8 cellular contexts compared by ENCODE assay signal in the genomic region with DNA sequence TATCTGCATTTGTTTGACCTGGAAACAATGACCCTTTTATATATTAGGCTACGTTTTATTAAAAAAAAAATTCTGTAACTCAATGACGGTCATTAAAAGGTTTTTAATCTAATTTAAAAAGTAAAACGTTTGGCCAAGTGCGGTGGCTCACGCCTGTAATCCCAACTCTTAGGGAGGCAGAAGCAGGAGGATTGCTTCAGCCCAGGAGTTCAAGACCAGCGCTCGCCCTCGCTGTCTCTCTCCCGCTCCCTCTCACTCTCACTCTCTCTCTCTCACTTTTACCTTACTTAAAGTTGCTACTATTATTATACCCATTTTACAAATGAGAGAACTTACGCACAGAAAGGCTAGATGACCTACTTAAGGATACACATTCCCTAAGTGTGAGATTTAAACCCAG. TPM values are rescaled to one million over a fixed set of nuclear protein-coding genes. Genes with fewer than 3 reads are reported as not detected.
DNase-seq lines count a peak whose midpoint lies in the region; ATAC-seq and TF ChIP-seq lines count a peak whose summit lies in the region.

No MANE protein-coding gene starts in this region.

- no peak for ATAC-seq in activated B cell treated with CpG ODN at 0.5 μM for 24 hours (ENCODE audit: low read depth)
- ATAC-seq in stimulated activated effector memory CD8-positive, alpha-beta T cell treated with anti-CD3 and anti-CD28 coated beads, Interleukin-12 subunit alpha, Interleukin-12 subunit beta, amount 100 ng/mL, for 72 hours, result no peak

- DNase-seq in HL-60 (ENCODE audit: low read depth in 1 of 2, low spot score in 1 of 2) (no peak), activated B cell treated with CpG ODN at 0.5 μM for 24 hours (no peak), iPS DF 6.9 (ENCODE audit: low read depth, low spot score) (no peak), EL (no peak), cerebellar nuclear complex (lab: John Stamatoyannopoulos, UW) (no peak), SKM-1 (lab: John Stamatoyannopoulos, UW; ENCODE audit: unreplicated experiment) (no peak)
- DNase-seq in stimulated activated effector memory CD8-positive, alpha-beta T cell treated with anti-CD3 and anti-CD28 coated beads, Interleukin-12 subunit alpha, Interleukin-12 subunit beta, amount 100 ng/mL, for 72 hours (ENCODE audit: low spot score in 2 of 2), result no peak
- no peak for DNase-seq in activated effector memory CD4-positive, alpha-beta T cell treated with Interleukin-2 at 50 U/mL for 16 hours

- H3K27me3 Mint-ChIP-seq in activated B cell treated with CpG ODN at 0.5 μM for 24 hours, result no peaks in the 10 kb centered on the region

- peak overlapping the region; percentile 94 for H3K27ac Mint-ChIP-seq in activated B cell treated with CpG ODN at 0.5 μM for 24 hours
- H3K27ac Mint-ChIP-seq in stimulated activated effector memory CD8-positive, alpha-beta T cell treated with anti-CD3 and anti-CD28 coated beads, Interleukin-12 subunit alpha, Interleukin-12 subunit beta, amount 100 ng/mL, for 72 hours, result no peak overlapping the region

- H3K9me3 ChIP-seq in iPS DF 6.9 (ENCODE audit: control insufficient read depth, insufficient read depth, low read length), result no peaks in the 10 kb centered on the region

- H3K4me1 ChIP-seq in iPS DF 6.9 (ENCODE audit: control insufficient read depth, insufficient read depth, low read length), result no peaks in the 10 kb centered on the region

- POLR2A ChIA-PET in activated B cell treated with CpG ODN at 0.5 μM for 24 hours (lab: Charles Lee), result interaction anchor here (1.5 to 2.6 kb wide), 4 partner anchors 12 to 436 kb away, joined by 3 to 17 read pairs (median 7); a partner anchor contains a TSS

- peaks cover 16% of the 10 kb centered on the region for H3K36me3 Mint-ChIP-seq in activated B cell treated with CpG ODN at 0.5 μM for 24 hours (ENCODE audit: low read depth)
- peaks cover 19% of the 10 kb centered on the region for H3K36me3 Mint-ChIP-seq in stimulated activated effector memory CD8-positive, alpha-beta T cell treated with anti-CD3 and anti-CD28 coated beads, Interleukin-12 subunit alpha, Interleukin-12 subunit beta, amount 100 ng/mL, for 72 hours

- CTCF ChIA-PET in activated B cell treated with CpG ODN at 0.5 μM for 24 hours (lab: Charles Lee), result interaction anchor here (3.4 kb wide), 1 partner anchor 11 kb away, joined by 25 read pairs; no protein-coding TSS in a partner anchor

- peak overlapping the region; percentile 82; the same call in 1 of the 2 replicates for H3K27ac ChIP-seq in HL-60 (replicated peaks)
- H3K27ac ChIP-seq in iPS DF 6.9 (ENCODE audit: low read length), result no peak overlapping the region

- peaks cover 32% of the 10 kb centered on the region for H3K4me1 Mint-ChIP-seq in activated B cell treated with CpG ODN at 0.5 μM for 24 hours
- H3K4me1 Mint-ChIP-seq in stimulated activated effector memory CD8-positive, alpha-beta T cell treated with anti-CD3 and anti-CD28 coated beads, Interleukin-12 subunit alpha, Interleukin-12 subunit beta, amount 100 ng/mL, for 72 hours, result peaks cover 21% of the 10 kb centered on the region

- no peaks in the 10 kb centered on the region; the same call in 1 of the 2 replicates for H3K36me3 ChIP-seq in iPS DF 6.9 (ENCODE audit: control insufficient read depth, insufficient read depth, low read length)

- TF ChIP-seq CTCF in HL-60 (IDR thresholded peaks at IDR 0.05; ENCODE audit: insufficient read depth, low read length), result no peak
- TF ChIP-seq CTCF in activated B cell treated with CpG ODN at 0.5 μM for 24 hours (IDR thresholded peaks at IDR 0.05), result no peak

- no peaks in the 10 kb centered on the region for H3K9me3 Mint-ChIP-seq in activated B cell treated with CpG ODN at 0.5 μM for 24 hours
- no peaks in the 10 kb centered on the region for H3K9me3 Mint-ChIP-seq in stimulated activated effector memory CD8-positive, alpha-beta T cell treated with anti-CD3 and anti-CD28 coated beads, Interleukin-12 subunit alpha, Interleukin-12 subunit beta, amount 100 ng/mL, for 72 hours

- WGBS in iPS DF 6.9 (ENCODE audit: insufficient coverage, insufficient read length), result 100% methylated on average over 1 of the region's 10 CpGs

- H3K4me3 Mint-ChIP-seq in activated B cell treated with CpG ODN at 0.5 μM for 24 hours, result peak overlapping the region; percentile 93
- H3K4me3 Mint-ChIP-seq in stimulated activated effector memory CD8-positive, alpha-beta T cell treated with anti-CD3 and anti-CD28 coated beads, Interleukin-12 subunit alpha, Interleukin-12 subunit beta, amount 100 ng/mL, for 72 hours, result peak overlapping the region; percentile 95

- no peaks in the 10 kb centered on the region for H3K27me3 ChIP-seq in HL-60 (ENCODE audit: insufficient read depth, poor library complexity, severe bottlenecking)
- H3K27me3 ChIP-seq in iPS DF 6.9 (ENCODE audit: control insufficient read depth, insufficient read depth, low read length), result no peaks in the 10 kb centered on the region; the same call in 1 of the 2 replicates

- intact Hi-C loops in activated B cell treated with CpG ODN at 0.5 μM for 24 hours (cut with micrococcal nuclease), result loop anchor here (1.0 to 10.0 kb wide), 4 partner anchors 9 to 941 kb away; a partner anchor contains a TSS

- H3K4me3 ChIP-seq in HL-60 (replicated peaks; ENCODE audit: insufficient read depth, low read length) (peak overlapping the region; percentile 73), iPS DF 6.9 (ENCODE audit: low read length) (peak overlapping the region; percentile 60; the same call in 1 of the 2 replicates)

RNA-seq across cellular contexts. Expression of a gene that starts 0.8 kb away (rescaled TPM):
- total RNA-seq in activated B cell treated with CpG ODN at 0.5 μM for 24 hours, result 16.5 and 18.9 TPM in 2 replicates
